Comparison of ENCODE assay signal across 8 cellular contexts in the genomic region with DNA sequence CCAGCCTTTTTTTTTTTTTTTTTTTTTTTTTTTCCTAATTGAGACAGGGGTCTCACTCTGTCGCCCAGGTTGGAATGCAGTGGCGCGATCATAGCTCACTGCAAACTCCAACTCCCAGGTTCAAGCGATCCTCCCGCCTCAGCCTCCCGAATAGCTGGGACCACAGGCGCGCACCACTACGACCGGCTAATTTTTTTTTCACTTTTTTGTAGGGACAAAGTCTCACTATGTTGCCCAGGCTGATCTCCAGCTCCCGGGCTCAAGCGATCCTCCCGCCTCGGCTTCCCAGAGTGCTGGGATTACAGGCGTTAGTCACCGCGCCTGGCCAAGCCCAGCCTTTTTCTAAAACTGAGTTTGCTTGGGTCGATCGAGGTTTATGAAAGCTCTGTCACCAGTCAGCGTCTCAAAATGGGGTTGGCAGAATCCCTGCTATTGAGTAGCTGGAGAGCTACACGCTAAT. TPM values are rescaled to one million over a fixed set of nuclear protein-coding genes. Genes with fewer than 3 reads are reported as not detected.
A peak's percentile ranks its signal among the peaks of the same experiment; 100 is the strongest.
DNase-seq lines count a peak whose midpoint lies in the region; ATAC-seq and TF ChIP-seq lines count a peak whose summit lies in the region.

No MANE protein-coding gene starts in this region.

- TF ChIP-seq POLR2A in esophagus squamous epithelium (IDR thresholded peaks at IDR 0.05) (no peak), GM18505 (IDR thresholded peaks at IDR 0.05; ENCODE audit: borderline replicate concordance, extremely low read depth, insufficient read depth, insufficient read length) (no peak)

- CTCF ChIA-PET in BJ (lab: Yijun Ruan, JAX) = interaction anchor here (0.5 to 1.2 kb wide), 4 partner anchors 13 to 44 kb away, joined by 3 to 4 read pairs (median 3); partner anchors contain the start of genes GRIPAP1 and KCND1

- POLR2A ChIA-PET in BJ (lab: Charles Lee) = interaction anchor here (0.6 to 1.4 kb wide), 3 partner anchors 47 to 281 kb away, joined by 4 to 6 read pairs (median 6); no protein-coding TSS in a partner anchor

- ATAC-seq in natural killer cell (no peak), GM18505 (IDR thresholded peaks at IDR 0.05; ENCODE audit: unreplicated experiment) (no peak), HG03039 (IDR thresholded peaks at IDR 0.05; ENCODE audit: unreplicated experiment) (no peak)

- H3K36me3 ChIP-seq in BJ (ENCODE audit: control insufficient read depth, insufficient read depth, low read length) (peaks cover 7% of the 10 kb centered on the region), esophagus squamous epithelium (peaks cover 0 to 22% (median 0%) of the 10 kb centered on the region in 3 donors)

- DNase-seq in BJ (ENCODE audit: low read depth) (no peak), HS-5 (ENCODE audit: low read depth) (peak; percentile 5), esophagus squamous epithelium (lab: John Stamatoyannopoulos, UW) (no peak), natural killer cell (no peak)
- peak; percentile 18 for DNase-seq in activated CD4-positive, alpha-beta T cell treated with anti-CD3 and anti-CD28 coated beads, Interleukin-2, amount 50 U/mL, for 1 hour
- no peak for DNase-seq in stimulated activated naive CD4-positive, alpha-beta T cell treated with Interleukin-2 at 50 U/mL for 16 hours (lab: John Stamatoyannopoulos, UW)

- no peaks in the 10 kb centered on the region for H3K36me3 Mint-ChIP-seq in natural killer cell

- peaks cover 18 to 41% of the 10 kb centered on the region in 2 donors for H3K4me1 Mint-ChIP-seq in natural killer cell

- H3K4me1 ChIP-seq in esophagus squamous epithelium = peaks cover 5 to 43% (median 23%) of the 10 kb centered on the region in 3 donors

- intact Hi-C loops in esophagus squamous epithelium (cut with DNase I) = no loop called here
- intact Hi-C loops in natural killer cell (cut with micrococcal nuclease) = loop anchor here (1.0 to 5.0 kb wide), 6 partner anchors 39 to 1301 kb away; partner anchors contain the start of genes GRIPAP1, HDAC6, PIM2 and PQBP1

- H3K27me3 Mint-ChIP-seq in natural killer cell (ENCODE audit: low read depth in 2 of 2) = peaks cover 0 to 7% of the 10 kb centered on the region in 2 donors

- H3K27ac ChIP-seq in esophagus squamous epithelium = peak overlapping the region; percentile 90 to 96 (median 94)

- no peaks in the 10 kb centered on the region for H3K9me3 ChIP-seq in esophagus squamous epithelium

- peak overlapping the region; percentile 100 for H3K27ac Mint-ChIP-seq in natural killer cell

- no peaks in the 10 kb centered on the region for H3K9me3 Mint-ChIP-seq in natural killer cell

- H3K27me3 ChIP-seq in BJ (ENCODE audit: control insufficient read depth, insufficient read depth, low read length) (no peaks in the 10 kb centered on the region), esophagus squamous epithelium (no peaks in the 10 kb centered on the region)

- peak overlapping the region; percentile 43 for H3K4me3 ChIP-seq in BJ (ENCODE audit: low read depth, low read length)
- H3K4me3 ChIP-seq in esophagus squamous epithelium = peak overlapping the region; percentile 25 to 80 (median 62)

- H3K4me3 Mint-ChIP-seq in natural killer cell = peak overlapping the region; percentile 96

- WGBS in esophagus squamous epithelium, 2 donors = 1 to 44% methylated on average over 19 to 21 of the region's 21 CpGs

- TF ChIP-seq CTCF in BJ (IDR thresholded peaks at IDR 0.05; ENCODE audit: insufficient read depth, low read depth, low read length) (no peak), esophagus squamous epithelium (IDR thresholded peaks at IDR 0.05) (no peak), natural killer cell (IDR thresholded peaks at IDR 0.05) (no peak)

RNA-seq across cellular contexts. Expression of gene OTUD5, which starts 1.3 kb away (rescaled TPM):
- 48.9 and 53.6 TPM in 2 replicates for polyA plus RNA-seq in BJ (2011; rRNA removed)
- 32.2 and 40.1 TPM in 2 replicates for polyA minus RNA-seq in BJ (2011; rRNA and poly(A)+ RNA removed)
- total RNA-seq in esophagus squamous epithelium (10 to 100 TPM; 15.7 to 28.4 (median 24.3) TPM), natural killer cell (100 to 1,000 TPM in 1 of 3 donors, 10 to 100 TPM in 2; 92.2 to 106 (median 92.5) TPM)

RNA-seq across cellular contexts. Expression of gene KCND1, which starts 13.0 kb away (rescaled TPM):
- polyA plus RNA-seq in BJ (2011; rRNA removed) = 0.51 and 0.83 TPM in 2 replicates
- 0.66 and 1.0 TPM in 2 replicates for polyA minus RNA-seq in BJ (2011; rRNA and poly(A)+ RNA removed)
- under 1 TPM in 3 of 4 donors, not detected in 1; 0.04 to 0.57 (median 0.53) TPM for total RNA-seq in esophagus squamous epithelium
- total RNA-seq in natural killer cell = 1 to 10 TPM; 2.7 to 3.6 (median 3.0) TPM

RNA-seq across cellular contexts. Expression of gene PIM2, which starts 39.8 kb away (rescaled TPM):
- 5.6 and 8.0 TPM in 2 replicates for polyA plus RNA-seq in BJ (2011; rRNA removed)
- polyA minus RNA-seq in BJ (2011; rRNA and poly(A)+ RNA removed) = 4.5 and 5.9 TPM in 2 replicates
- total RNA-seq in esophagus squamous epithelium (1 to 10 TPM; 3.3 to 9.7 (median 7.6) TPM), natural killer cell (100 to 1,000 TPM; 134 to 173 (median 150) TPM)

RNA-seq across cellular contexts. Expression of gene GRIPAP1, which starts 43.4 kb away (rescaled TPM):
- polyA plus RNA-seq in BJ (2011; rRNA removed) = 23.4 and 23.5 TPM in 2 replicates
- 9.6 and 15.1 TPM in 2 replicates for polyA minus RNA-seq in BJ (2011; rRNA and poly(A)+ RNA removed)
- 10 to 100 TPM; 15.4 to 28.4 (median 22.9) TPM for total RNA-seq in esophagus squamous epithelium
- 100 to 1,000 TPM; 120 to 141 (median 131) TPM for total RNA-seq in natural killer cell

RNA-seq across cellular contexts. Expression of gene SLC35A2, which starts 47.2 kb away (rescaled TPM):
- 42.4 and 69.3 TPM in 2 replicates for polyA plus RNA-seq in BJ (2011; rRNA removed)
- 33.6 and 71.9 TPM in 2 replicates for polyA minus RNA-seq in BJ (2011; rRNA and poly(A)+ RNA removed)
- 10 to 100 TPM; 13.7 to 28.9 (median 21.0) TPM for total RNA-seq in esophagus squamous epithelium
- total RNA-seq in natural killer cell = 10 to 100 TPM; 16.5 to 30.1 (median 18.3) TPM

Comparison
In these comparisons a context has a peak if more than half of its experiments do, and no peak if none do; other contexts are left out.
1. DNase-seq: peak in HS-5 (single experiment) and activated CD4-positive, alpha-beta T cell treated with anti-CD3 and anti-CD28 coated beads, Interleukin-2, amount 50 U/mL, for 1 hour (single experiment); none in BJ (single experiment), esophagus squamous epithelium (single experiment), natural killer cell (single experiment) and stimulated activated naive CD4-positive, alpha-beta T cell treated with Interleukin-2 at 50 U/mL for 16 hours (single experiment).
2. RNA of gene PIM2, which starts 39.8 kb away (total RNA-seq): 134 to 173 TPM in natural killer cell; 3.3 to 9.7 TPM in esophagus squamous epithelium; every median in the first group is over 10 times any median in the second.